ENCODE assay signal across 18 cellular contexts in the genomic region with DNA sequence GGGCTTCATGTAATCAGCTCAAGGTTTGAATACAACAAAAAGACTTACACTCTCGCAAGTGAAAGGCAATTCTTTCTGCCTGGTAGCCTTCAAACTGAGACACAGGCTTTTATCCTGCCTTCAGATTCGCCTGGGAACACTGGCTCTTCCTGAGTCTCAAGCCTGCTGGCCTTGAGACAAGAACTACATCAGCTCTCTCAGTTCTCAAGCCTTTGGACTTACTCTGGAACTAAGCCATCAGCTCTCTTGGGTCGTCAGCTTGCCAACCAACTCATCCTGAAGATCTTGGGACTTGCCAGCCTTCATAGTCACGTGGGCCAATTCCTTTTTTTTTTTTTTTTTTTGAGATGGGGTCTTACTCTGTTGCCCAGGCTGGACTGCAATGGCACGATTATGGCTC. TPM values are rescaled to one million over a fixed set of nuclear protein-coding genes. Genes with fewer than 3 reads are reported as not detected.
DNase-seq lines count a peak whose midpoint lies in the region; TF ChIP-seq lines count a peak whose summit lies in the region.
"Had no signal": no experiment of that assay in that cellular context is flagged by ENCODE, and none has a peak within 500 bp of the region (broad histone marks: within the 10 kb centered on the region; RNA-seq: fewer than 3 reads in every experiment).

No MANE protein-coding gene starts in this region.

- H3K4me3 ChIP-seq in right atrium auricular region: no peak overlapping the region
- no peak overlapping the region for H3K4me3 ChIP-seq in skeletal muscle cell (ENCODE audit: low read depth, low read length)
- H3K4me3 ChIP-seq: GM23338, hepatocyte had no signal

- DNase-seq in AG20443 (ENCODE audit: low spot score) (peak; percentile 43), right atrium auricular region (ENCODE audit: low spot score) (peak; percentile 76), skeletal muscle cell (ENCODE audit: low read depth) (peak; percentile 52), immature natural killer cell (no peak), NCI-H526 (lab: John Stamatoyannopoulos, UW) (no peak), NCI-H146 treated with DMSO at 0.1 percent for 48 hours (lab: John Stamatoyannopoulos, UW; ENCODE audit: unreplicated experiment) (no peak)
- DNase-seq in activated CD4-positive, alpha-beta T cell treated with anti-CD3 and anti-CD28 coated beads, Interleukin-2, amount 50 U/mL, for 4 hours: no peak
- DNase-seq: activated CD4-positive, alpha-beta memory T cell treated with anti-CD3 and anti-CD28 coated beads, Interleukin-2, amount 10 ng/mL, durations not matched to agents 7 days and 5 days; DMS53; effector memory CD4-positive, alpha-beta T cell; MM.1S; NCI-H345 had no signal

- H3K9me3 ChIP-seq in right atrium auricular region: no peaks in the 10 kb centered on the region

- H3K36me3 ChIP-seq in right atrium auricular region: peaks cover 4% of the 10 kb centered on the region

- H3K27ac Mint-ChIP-seq in brain (peak overlapping the region; percentile 27 to 99 (median 95)), immature natural killer cell (no peak overlapping the region)
- H3K27ac Mint-ChIP-seq: activated CD4-positive, alpha-beta memory T cell treated with anti-CD3 and anti-CD28 coated beads, Interleukin-2, amount 10 ng/mL, durations not matched to agents 7 days and 5 days; GM23338 had no signal

- peaks cover 39% of the 10 kb centered on the region for H3K36me3 Mint-ChIP-seq in brain
- H3K36me3 Mint-ChIP-seq in immature natural killer cell: peaks cover 10 to 23% (median 14%) of the 10 kb centered on the region in 3 donors

- peak overlapping the region; percentile 70 to 73 for H3K27ac ChIP-seq in right atrium auricular region
- H3K27ac ChIP-seq: hepatocyte had no signal

- peak overlapping the region in 1 of 5 experiments; percentile 30 for H3K4me3 Mint-ChIP-seq in brain
- H3K4me3 Mint-ChIP-seq in immature natural killer cell: no peak overlapping the region
- H3K4me3 Mint-ChIP-seq: activated CD4-positive, alpha-beta memory T cell treated with anti-CD3 and anti-CD28 coated beads, Interleukin-2, amount 10 ng/mL, durations not matched to agents 7 days and 5 days; activated naive CD8-positive, alpha-beta T cell; GM23338 had no signal

- peaks cover 38% of the 10 kb centered on the region for H3K4me1 Mint-ChIP-seq in brain
- H3K4me1 Mint-ChIP-seq in immature natural killer cell: peaks cover 2 to 3% of the 10 kb centered on the region in 2 donors

- H3K27me3 Mint-ChIP-seq in brain: peaks cover under 1% of the 10 kb centered on the region
- peaks cover 0 to 3% (median 0%) of the 10 kb centered on the region in 3 donors for H3K27me3 Mint-ChIP-seq in immature natural killer cell (ENCODE audit: low read depth in 3 of 3)
- H3K27me3 Mint-ChIP-seq: activated CD4-positive, alpha-beta memory T cell treated with anti-CD3 and anti-CD28 coated beads, Interleukin-2, amount 10 ng/mL, durations not matched to agents 7 days and 5 days; activated naive CD8-positive, alpha-beta T cell had no signal

- peaks cover 0 to 3% (median 0%) of the 10 kb centered on the region in 5 experiments for H3K9me3 Mint-ChIP-seq in brain
- no peaks in the 10 kb centered on the region for H3K9me3 Mint-ChIP-seq in immature natural killer cell
- H3K9me3 Mint-ChIP-seq: activated CD4-positive, alpha-beta memory T cell treated with anti-CD3 and anti-CD28 coated beads, Interleukin-2, amount 10 ng/mL, durations not matched to agents 7 days and 5 days; GM23338 had no signal

- H3K4me1 ChIP-seq in right atrium auricular region: peaks cover 0 to 21% of the 10 kb centered on the region in 2 donors

- H3K27me3 ChIP-seq in right atrium auricular region: no peaks in the 10 kb centered on the region
- H3K27me3 ChIP-seq: hepatocyte had no signal

- TF ChIP-seq CTCF in brain (conservative IDR thresholded peaks at IDR 0.05) (no peak), right atrium auricular region (IDR thresholded peaks at IDR 0.05) (no peak)

RNA-seq across cellular contexts. Expression of a gene that starts 35.7 kb away (rescaled TPM):
- polyA plus RNA-seq in brain (ENCODE audit: insufficient read depth, low read depth, low replicate concordance): 5.1 TPM
- total RNA-seq in right atrium auricular region: 1 to 10 TPM in 1 of 2 donors, under 1 TPM in 1; 0.37 to 1.1 TPM
- polyA plus RNA-seq in immature natural killer cell: not detected
- total RNA-seq: RPMI7951 had no signal
- polyA plus RNA-seq: AG04450 had no signal

RNA-seq across cellular contexts. Expression of a gene that starts 42.9 kb away (rescaled TPM):
- polyA plus RNA-seq in brain (ENCODE audit: insufficient read depth, low read depth, low replicate concordance): 48.2 TPM
- total RNA-seq in right atrium auricular region: 10 to 100 TPM; 44.1 to 50.7 TPM
- polyA plus RNA-seq in immature natural killer cell: 100 to 1,000 TPM in 2 of 3 donors, 10 to 100 TPM in 1; 93.7 to 129 (median 118) TPM

RNA-seq across cellular contexts. Expression of a gene that starts 43.1 kb away (rescaled TPM):
- polyA plus RNA-seq in brain (ENCODE audit: insufficient read depth, low read depth, low replicate concordance) (94.7 TPM), immature natural killer cell (10 to 100 TPM; 11.9 to 34.0 (median 14.8) TPM)
- total RNA-seq in right atrium auricular region: 10 to 100 TPM; 24.6 to 31.4 TPM

Comparison
In these comparisons a context has a peak if more than half of its experiments do, and no peak if none do; other contexts are left out.
1. DNase-seq: peak in AG20443 (single experiment), right atrium auricular region (single experiment) and skeletal muscle cell (single experiment); none in immature natural killer cell (0 of 3), NCI-H526 (0 of 2), activated CD4-positive, alpha-beta T cell treated with anti-CD3 and anti-CD28 coated beads, Interleukin-2, amount 50 U/mL, for 4 hours (0 of 2) and NCI-H146 treated with DMSO at 0.1 percent for 48 hours (single experiment).
2. H3K27ac Mint-ChIP-seq: peak in brain (5 of 5); none in immature natural killer cell (0 of 6).